ENCODE assay signal across 2 cellular contexts in genomic region chr2:177665328-177665727, GRCh38.
"Had no signal": no experiment of that assay in that cellular context is flagged by ENCODE, and none has a peak within 500 bp of the region (broad histone marks: within the 10 kb centered on the region; RNA-seq: fewer than 3 reads in every experiment).

No MANE protein-coding gene starts in this region.

- DNase-seq: GDM1 had no signal

- ATAC-seq: GM12878 had no signal
